In the genomic region with DNA sequence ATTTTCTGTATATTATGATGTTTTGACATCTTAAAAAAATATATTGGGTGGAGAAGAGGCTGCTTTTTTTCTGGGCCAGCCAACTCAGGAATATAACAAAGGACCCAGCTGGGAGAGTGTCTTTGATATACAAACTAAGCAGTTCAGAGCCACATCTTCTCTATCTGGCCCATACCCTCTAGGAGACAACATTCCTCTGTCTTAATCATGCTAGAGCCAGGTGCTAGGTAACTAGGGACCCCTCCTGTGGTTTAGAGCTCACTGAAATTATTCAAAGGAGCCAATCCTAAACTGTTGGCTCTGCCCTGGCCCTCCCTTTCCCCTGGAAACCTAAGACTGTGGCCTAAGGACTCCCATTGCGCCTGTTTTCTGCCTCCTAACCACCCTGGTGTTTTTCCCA, we compare ENCODE assay signal across 18 cellular contexts.
"Had no signal": no experiment of that assay in that cellular context is flagged by ENCODE, and none has a peak within 500 bp of the region (broad histone marks: within the 10 kb centered on the region; RNA-seq: fewer than 3 reads in every experiment).

No MANE protein-coding gene starts in this region.

- H3K27me3 ChIP-seq: heart left ventricle, ovary, right atrium auricular region, sigmoid colon, stomach, transverse colon had no signal

- H3K4me1 ChIP-seq: heart left ventricle, right atrium auricular region, sigmoid colon, stomach, transverse colon had no signal

- DNase-seq: effector CD4-positive, alpha-beta T cell; heart left ventricle; hippocampal formation; natural killer cell; nucleus accumbens; ovary; sigmoid colon; stimulated activated CD4-positive, alpha-beta T cell treated with anti-CD3 and anti-CD28 coated beads, Interleukin-2, amount 100 ng/mL, for 24 hours; stimulated activated CD4-positive, alpha-beta T cell treated with anti-CD3 and anti-CD28 coated beads, Interleukin-4, amount 100 ng/mL, for 4 hours; stimulated activated naive CD4-positive, alpha-beta T cell; stomach; substantia nigra; transverse colon had no signal

- H3K4me3 ChIP-seq: coronary artery, heart left ventricle, ovary, right atrium auricular region, sigmoid colon, skin epidermis, stomach, thoracic aorta, transverse colon had no signal

- H3K27ac ChIP-seq: coronary artery, heart left ventricle, ovary, right atrium auricular region, sigmoid colon, skin epidermis, stomach, thoracic aorta, transverse colon had no signal

- H3K36me3 ChIP-seq: heart left ventricle, ovary, right atrium auricular region, sigmoid colon, stomach, thoracic aorta, transverse colon had no signal

- ATAC-seq: esophagus mucosa, heart left ventricle, natural killer cell had no signal

- H3K9me3 ChIP-seq: ovary, right atrium auricular region, sigmoid colon, thoracic aorta, transverse colon had no signal
